In the genomic region with DNA sequence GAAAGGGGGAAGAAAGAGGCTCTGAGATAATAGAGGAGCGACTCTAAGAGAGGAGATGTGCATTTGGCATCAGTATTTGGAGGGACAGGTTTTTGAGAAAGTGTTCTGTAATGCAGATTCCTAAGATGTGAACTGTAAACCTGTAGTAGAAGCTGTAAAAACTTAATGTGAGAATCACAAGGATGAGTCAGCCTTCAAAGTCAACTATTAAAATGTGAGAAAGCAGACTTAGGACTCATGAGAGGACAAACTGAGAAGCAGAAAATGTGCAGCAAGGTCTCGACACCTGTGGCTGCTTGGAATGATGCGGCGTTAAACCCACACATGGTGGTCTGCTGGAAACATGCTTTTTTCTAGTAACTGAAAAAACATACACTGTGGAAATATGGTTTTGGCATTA, we compare ENCODE assay signal across 1 cellular context.
TF ChIP-seq lines count a peak whose summit lies in the region.

No MANE protein-coding gene starts in this region.

TF ChIP-seq in IMR-90, 13 proteins besides CTCF, POLR2A, EP300 and RAD21 (continued from another document):
- TF ChIP-seq SMC3 (IDR thresholded peaks at IDR 0.05; ENCODE audit: low read depth, low read length), result no peak
- TF ChIP-seq, protein P1, sequence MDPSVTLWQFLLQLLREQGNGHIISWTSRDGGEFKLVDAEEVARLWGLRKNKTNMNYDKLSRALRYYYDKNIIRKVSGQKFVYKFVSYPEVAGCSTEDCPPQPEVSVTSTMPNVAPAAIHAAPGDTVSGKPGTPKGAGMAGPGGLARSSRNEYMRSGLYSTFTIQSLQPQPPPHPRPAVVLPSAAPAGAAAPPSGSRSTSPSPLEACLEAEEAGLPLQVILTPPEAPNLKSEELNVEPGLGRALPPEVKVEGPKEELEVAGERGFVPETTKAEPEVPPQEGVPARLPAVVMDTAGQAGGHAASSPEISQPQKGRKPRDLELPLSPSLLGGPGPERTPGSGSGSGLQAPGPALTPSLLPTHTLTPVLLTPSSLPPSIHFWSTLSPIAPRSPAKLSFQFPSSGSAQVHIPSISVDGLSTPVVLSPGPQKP (IDR thresholded peaks at IDR 0.05; ENCODE audit: borderline replicate concordance, low read depth, low read length), result no peak
- no peak for TF ChIP-seq CHD1 (IDR thresholded peaks at IDR 0.05; ENCODE audit: low read depth, low read length)
- TF ChIP-seq RFX5 (IDR thresholded peaks at IDR 0.05; ENCODE audit: low read depth, low read length), result no peak
- TF ChIP-seq CEBPB (IDR thresholded peaks at IDR 0.05; ENCODE audit: low read depth, low read length), result no peak
- TF ChIP-seq FOS (IDR thresholded peaks at IDR 0.05; ENCODE audit: low read depth, low read length), result no peak
- TF ChIP-seq MAFK (IDR thresholded peaks at IDR 0.05; ENCODE audit: low read depth, low read length), result no peak
- TF ChIP-seq, protein P2, sequence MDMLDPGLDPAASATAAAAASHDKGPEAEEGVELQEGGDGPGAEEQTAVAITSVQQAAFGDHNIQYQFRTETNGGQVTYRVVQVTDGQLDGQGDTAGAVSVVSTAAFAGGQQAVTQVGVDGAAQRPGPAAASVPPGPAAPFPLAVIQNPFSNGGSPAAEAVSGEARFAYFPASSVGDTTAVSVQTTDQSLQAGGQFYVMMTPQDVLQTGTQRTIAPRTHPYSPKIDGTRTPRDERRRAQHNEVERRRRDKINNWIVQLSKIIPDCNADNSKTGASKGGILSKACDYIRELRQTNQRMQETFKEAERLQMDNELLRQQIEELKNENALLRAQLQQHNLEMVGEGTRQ (IDR thresholded peaks at IDR 0.05; ENCODE audit: low read depth, low read length), result no peak
- no peak for TF ChIP-seq RCOR1 (IDR thresholded peaks at IDR 0.05; ENCODE audit: insufficient replicate concordance, low read length)
- TF ChIP-seq BHLHE40 (IDR thresholded peaks at IDR 0.05; ENCODE audit: low read depth, low read length), result no peak
